ENCODE assay signal across 21 cellular contexts in genomic region chr19:46367434-46367833, GRCh38. TPM values are rescaled to one million over a fixed set of nuclear protein-coding genes. Genes with fewer than 3 reads are reported as not detected.
DNase-seq lines count a peak whose midpoint lies in the region; ATAC-seq and TF ChIP-seq lines count a peak whose summit lies in the region.
"Had no signal": no experiment of that assay in that cellular context is flagged by ENCODE, and none has a peak within 500 bp of the region (broad histone marks: within the 10 kb centered on the region; RNA-seq: fewer than 3 reads in every experiment).

No MANE protein-coding gene starts in this region.

- no peak overlapping the region for H4K8ac ChIP-seq in mesenchymal stem cell (ENCODE audit: low read length)

- H3K36me3 ChIP-seq in mesenchymal stem cell (ENCODE audit: control insufficient read depth in 1 of 2, insufficient read depth in 2 of 2, low read depth in 1 of 2, low read length in 2 of 2) (peaks cover 36 to 59% of the 10 kb centered on the region in 2 experiments), upper lobe of right lung (peaks cover 29% of the 10 kb centered on the region), upper lobe of left lung (peaks cover 0 to 49% (median 22%) of the 10 kb centered on the region in 4 donors)

- ATAC-seq in right cardiac atrium (no peak), upper lobe of right lung (no peak), upper lobe of left lung (ENCODE audit: low FRiP score in 2 of 2) (no peak)
- ATAC-seq in stimulated activated naive CD8-positive, alpha-beta T cell treated with anti-CD3 and anti-CD28 coated beads, Interleukin-15, Interleukin-2, amounts not matched to agents 100 U/mL and 50 U/mL, for 24 hours = no peak
- ATAC-seq: A549, GM12878, HepG2, Panc1 had no signal

- no peak overlapping the region for H3K4me3 Mint-ChIP-seq in brain
- H3K4me3 Mint-ChIP-seq: CD4-positive, alpha-beta memory T cell had no signal

- peak overlapping the region; percentile 31 for H2AK5ac ChIP-seq in mesenchymal stem cell (ENCODE audit: low read length, severe bottlenecking)

- H3K27me3 Mint-ChIP-seq in brain = no peaks in the 10 kb centered on the region
- H3K27me3 Mint-ChIP-seq: CD4-positive, alpha-beta memory T cell had no signal

- H2BK120ac ChIP-seq in mesenchymal stem cell (ENCODE audit: low read depth, low read length) = no peak overlapping the region

- no peak for TF ChIP-seq EP300 in upper lobe of left lung (IDR thresholded peaks at IDR 0.05)

- H2BK5ac ChIP-seq in mesenchymal stem cell (ENCODE audit: low read depth, low read length, poor library complexity, severe bottlenecking) = no peak overlapping the region

- peaks cover 46% of the 10 kb centered on the region for H3K4me1 Mint-ChIP-seq in brain

- H3K18ac ChIP-seq in mesenchymal stem cell (ENCODE audit: low read depth in 1 of 2, low read length in 2 of 2) = no peak overlapping the region

- H3K27ac Mint-ChIP-seq in brain = peak overlapping the region in 4 of 5 experiments; percentile 48 to 91 (median 66)
- H3K27ac Mint-ChIP-seq: CD4-positive, alpha-beta memory T cell had no signal

- DNase-seq in cardiac septum (ENCODE audit: low spot score) (peak; percentile 54), right cardiac atrium (no peak), mesenchymal stem cell (no peak), upper lobe of right lung (peak; percentile 27), upper lobe of left lung (no peak)
- no peak for DNase-seq in stimulated activated naive CD8-positive, alpha-beta T cell treated with anti-CD3 and anti-CD28 coated beads, Interleukin-15, Interleukin-2, amounts not matched to agents 100 U/mL and 50 U/mL, for 24 hours
- DNase-seq: Calu3; CD4-positive, alpha-beta memory T cell; DMS53; EL; KBM-7; NCI-H1105 treated with DMSO at 0.1 percent for 48 hours; NCI-H2227 treated with DMSO at 0.1 percent for 48 hours; NCI-H510A treated with DMSO at 0.1 percent for 48 hours had no signal

- no peak overlapping the region for H3K27ac ChIP-seq in right cardiac atrium (ENCODE audit: low read length)
- H3K27ac ChIP-seq in mesenchymal stem cell (ENCODE audit: low read length, poor library complexity, severe bottlenecking) = no peak overlapping the region
- no peak overlapping the region for H3K27ac ChIP-seq in upper lobe of right lung
- H3K27ac ChIP-seq in upper lobe of left lung = no peak overlapping the region
- H3K27ac ChIP-seq: A549, BLaER1 had no signal

- TF ChIP-seq POLR2A in upper lobe of left lung (IDR thresholded peaks at IDR 0.05) = no peak

- no peaks in the 10 kb centered on the region for H3K9me3 ChIP-seq in right cardiac atrium (ENCODE audit: control insufficient read depth, low read length)
- H3K9me3 ChIP-seq in mesenchymal stem cell (ENCODE audit: control insufficient read depth, low read length) = no peaks in the 10 kb centered on the region
- no peaks in the 10 kb centered on the region for H3K9me3 ChIP-seq in upper lobe of right lung
- H3K9me3 ChIP-seq in upper lobe of left lung = no peaks in the 10 kb centered on the region
- H3K9me3 ChIP-seq: A549, BLaER1 had no signal

- H3K4me1 ChIP-seq in right cardiac atrium (ENCODE audit: control insufficient read depth, insufficient read depth, low read length) = no peaks in the 10 kb centered on the region
- H3K4me1 ChIP-seq in mesenchymal stem cell (ENCODE audit: control insufficient read depth, insufficient read depth, low read depth, low read length) = peaks cover 25% of the 10 kb centered on the region
- H3K4me1 ChIP-seq in upper lobe of right lung = no peaks in the 10 kb centered on the region
- peaks cover 2 to 14% (median 5%) of the 10 kb centered on the region in 4 donors for H3K4me1 ChIP-seq in upper lobe of left lung

- no peak overlapping the region for H2BK15ac ChIP-seq in mesenchymal stem cell (ENCODE audit: low read depth, poor library complexity, severe bottlenecking)

- H3K9ac ChIP-seq in mesenchymal stem cell (ENCODE audit: low read length) = no peak overlapping the region
- H3K9ac ChIP-seq: BLaER1 had no signal

- WGBS in right cardiac atrium = 86% methylated on average over 5 of the region's 5 CpGs
- 99% methylated on average over 3 of the region's 5 CpGs for WGBS in mesenchymal stem cell
- WGBS in upper lobe of left lung, 2 donors = 96 to 99% methylated on average over 5 of the region's 5 CpGs

- no peak overlapping the region for H3K4me3 ChIP-seq in right cardiac atrium (ENCODE audit: low read length)
- no peak overlapping the region for H3K4me3 ChIP-seq in mesenchymal stem cell (ENCODE audit: insufficient read depth in 1 of 2, low read depth in 1 of 2, low read length in 2 of 2)
- H3K4me3 ChIP-seq in upper lobe of right lung = no peak overlapping the region
- H3K4me3 ChIP-seq in upper lobe of left lung = no peak overlapping the region
- H3K4me3 ChIP-seq: A549, BLaER1, GM12878 had no signal

- H4K91ac ChIP-seq in mesenchymal stem cell (ENCODE audit: low read length) = no peak overlapping the region

- H3K27me3 ChIP-seq in right cardiac atrium (ENCODE audit: control insufficient read depth, insufficient read depth) = no peaks in the 10 kb centered on the region
- H3K27me3 ChIP-seq in mesenchymal stem cell (ENCODE audit: control insufficient read depth in 1 of 2, insufficient read depth in 1 of 2, low read length in 2 of 2) = no peaks in the 10 kb centered on the region
- no peaks in the 10 kb centered on the region for H3K27me3 ChIP-seq in upper lobe of right lung
- no peaks in the 10 kb centered on the region for H3K27me3 ChIP-seq in upper lobe of left lung
- H3K27me3 ChIP-seq: BLaER1 had no signal

- no peak overlapping the region for H3K4ac ChIP-seq in mesenchymal stem cell (ENCODE audit: low read depth in 1 of 2, low read length in 2 of 2)

- no peak overlapping the region for H3K4me2 ChIP-seq in mesenchymal stem cell (ENCODE audit: low read length, poor library complexity, severe bottlenecking)
- H3K4me2 ChIP-seq: A549, BLaER1 had no signal

- TF ChIP-seq CTCF in brain (conservative IDR thresholded peaks at IDR 0.05) (no peak), upper lobe of right lung (IDR thresholded peaks at IDR 0.05) (no peak), upper lobe of left lung (IDR thresholded peaks at IDR 0.05) (no peak)

- H3K36me3 Mint-ChIP-seq in brain = peaks cover 41% of the 10 kb centered on the region

- H3K9me3 Mint-ChIP-seq in brain = no peaks in the 10 kb centered on the region
- H3K9me3 Mint-ChIP-seq: CD4-positive, alpha-beta memory T cell had no signal

- H3K14ac ChIP-seq in mesenchymal stem cell (ENCODE audit: low read length in 2 of 2) = no peak overlapping the region

- H3K79me1 ChIP-seq in mesenchymal stem cell (replicated peaks; ENCODE audit: low read length, poor library complexity, severe bottlenecking) = peaks cover 19% of the 10 kb centered on the region

- peak overlapping the region in 1 of 2 experiments; percentile 28 for H3K23ac ChIP-seq in mesenchymal stem cell (ENCODE audit: low read length in 2 of 2)

- H2AFZ ChIP-seq in mesenchymal stem cell (ENCODE audit: low read depth, low read length) = no peak overlapping the region

- H2BK12ac ChIP-seq in mesenchymal stem cell (ENCODE audit: low read length in 2 of 2) = no peak overlapping the region

- intact Hi-C loops in cardiac septum (cut with DNase I) = no loop called here
- intact Hi-C loops in right cardiac atrium (cut with DNase I) = no loop called here
- intact Hi-C loops in upper lobe of right lung (cut with DNase I) = no loop called here

RNA-seq across cellular contexts. Expression of gene PPP5C, which starts 20.5 kb away (rescaled TPM):
- 82.8 TPM for total RNA-seq in cardiac septum
- total RNA-seq in right cardiac atrium = 10 to 100 TPM; 62.4 to 74.1 (median 64.7) TPM
- polyA plus RNA-seq in right cardiac atrium = 62.7 TPM
- 96.7 TPM for polyA plus RNA-seq in brain (ENCODE audit: insufficient read depth, low read depth, low replicate concordance)
- polyA plus RNA-seq in mesenchymal stem cell (2013, experiment 1 of 2) = 67.1 TPM
- polyA plus RNA-seq in mesenchymal stem cell (2013, experiment 2 of 2) = 63.7 TPM
- total RNA-seq in upper lobe of right lung = 50.0 TPM
- 100 to 1,000 TPM in 1 of 6 donors, 10 to 100 TPM in 5; 54.7 to 120 (median 66.0) TPM for total RNA-seq in upper lobe of left lung

RNA-seq across cellular contexts. Expression of gene CCDC8, which starts 45.9 kb away (rescaled TPM):
- total RNA-seq in cardiac septum (34.2 TPM), right cardiac atrium (10 to 100 TPM; 47.0 to 54.6 (median 49.9) TPM), upper lobe of right lung (8.9 TPM), upper lobe of left lung (10 to 100 TPM in 2 of 6 donors, 1 to 10 TPM in 4; 6.0 to 14.3 (median 8.3) TPM)
- polyA plus RNA-seq in right cardiac atrium (28.8 TPM), brain (ENCODE audit: insufficient read depth, low read depth, low replicate concordance) (14.1 TPM)
- 17.9 TPM for polyA plus RNA-seq in mesenchymal stem cell (2013, experiment 1 of 2)
- polyA plus RNA-seq in mesenchymal stem cell (2013, experiment 2 of 2) = 17.9 TPM
- total RNA-seq: Calu3; CD4-positive, alpha-beta memory T cell; SK-MEL-5 had no signal
- polyA plus RNA-seq: CD4-positive, alpha-beta memory T cell; HepG2 had no signal

Comparison
In these comparisons a context has a peak if more than half of its experiments do, and no peak if none do; other contexts are left out.
1. DNase-seq: peak in cardiac septum (single experiment) and upper lobe of right lung (single experiment); none in right cardiac atrium (0 of 3), mesenchymal stem cell (single experiment), upper lobe of left lung (0 of 2) and stimulated activated naive CD8-positive, alpha-beta T cell treated with anti-CD3 and anti-CD28 coated beads, Interleukin-15, Interleukin-2, amounts not matched to agents 100 U/mL and 50 U/mL, for 24 hours (single experiment).